Comparison of ENCODE assay signal across 32 cellular contexts in genomic region chr6:42502990-42503389, GRCh38.
"Had no signal": no experiment of that assay in that cellular context is flagged by ENCODE, and none has a peak within 500 bp of the region (broad histone marks: within the 10 kb centered on the region; RNA-seq: fewer than 3 reads in every experiment).

No MANE protein-coding gene starts in this region.

- H3K9me3 ChIP-seq: ascending aorta, colonic mucosa had no signal

- H3K27ac Mint-ChIP-seq: activated B cell treated with CpG ODN at 0.5 μM for 24 hours; activated CD4-positive, alpha-beta memory T cell treated with anti-CD3 and anti-CD28 coated beads for 36 hours; activated naive CD8-positive, alpha-beta T cell; activated T-helper 1 cell treated with anti-CD3 and anti-CD28 coated beads, Interleukin-12 subunit alpha, Interleukin-12 subunit beta, Interleukin-2, Interleukin-4 antibody, amounts not matched to agents 30 ng/mL and 10 ng/mL and 1 ng/mL, durations not matched to agents 14 hours and 24 hours and 36 hours had no signal

- DNase-seq: activated B cell treated with CpG ODN at 0.5 μM for 24 hours; activated CD4-positive, alpha-beta memory T cell treated with anti-CD3 and anti-CD28 coated beads for 36 hours; activated CD4-positive, alpha-beta T cell treated with anti-CD3 and anti-CD28 coated beads, Interleukin-2, amount 50 U/mL, for 1 hour; activated CD8-positive, alpha-beta memory T cell treated with anti-CD3 and anti-CD28 coated beads, Interleukin-2, amount 50 U/mL, for 4 hours; activated effector memory CD4-positive, alpha-beta T cell treated with Interleukin-2 at 50 U/mL for 16 hours; activated T-cell treated with anti-CD3 and anti-CD28 coated beads for 4 hours; amygdala; colonic mucosa; NCI-H1092 treated with DMSO at 0.1 percent for 48 hours; NCI-H1417; NCI-H146; NCI-H187; NCI-H2029 treated with DMSO at 0.1 percent for 48 hours; NCI-H2107; NCI-H2171; NCI-H510A; NCI-H526; NCI-H748 treated with DMSO at 0.1 percent for 48 hours; NK-92 treated with Interleukin-12 subunit alpha and Interleukin-12 subunit beta, amount 100 ng/mL, for 24 hours; OCI-M1; Right ventricle myocardium superior; SW 1271; T-helper 1 cell; T-helper 2 cell; T-helper 9 cell had no signal

- H3K4me1 ChIP-seq: ascending aorta, colonic mucosa had no signal

- H3K4me1 Mint-ChIP-seq: central memory CD8-positive, alpha-beta T cell had no signal

- H3K27me3 Mint-ChIP-seq: activated CD4-positive, alpha-beta memory T cell treated with anti-CD3 and anti-CD28 coated beads for 36 hours; activated naive CD8-positive, alpha-beta T cell; central memory CD8-positive, alpha-beta T cell had no signal

- ATAC-seq: K562 had no signal

- H3K36me3 ChIP-seq: ascending aorta, cardiac muscle cell, colonic mucosa had no signal

- H3K4me3 Mint-ChIP-seq: activated B cell treated with CpG ODN at 0.5 μM for 24 hours; activated CD4-positive, alpha-beta memory T cell treated with anti-CD3 and anti-CD28 coated beads for 36 hours; activated naive CD8-positive, alpha-beta T cell; activated T-helper 1 cell treated with anti-CD3 and anti-CD28 coated beads, Interleukin-12 subunit alpha, Interleukin-12 subunit beta, Interleukin-2, Interleukin-4 antibody, amounts not matched to agents 30 ng/mL and 10 ng/mL and 1 ng/mL, durations not matched to agents 14 hours and 24 hours and 36 hours; central memory CD8-positive, alpha-beta T cell had no signal

- H3K36me3 Mint-ChIP-seq: activated CD4-positive, alpha-beta memory T cell treated with anti-CD3 and anti-CD28 coated beads for 36 hours had no signal

- H3K27ac ChIP-seq: ascending aorta, cardiac muscle cell, colonic mucosa, VCaP had no signal

- H3K27me3 ChIP-seq: ascending aorta, cardiac muscle cell, colonic mucosa had no signal

- H3K4me3 ChIP-seq: ascending aorta, cardiac muscle cell, colonic mucosa, K562 had no signal

- H3K9me3 Mint-ChIP-seq: activated B cell treated with CpG ODN at 0.5 μM for 24 hours; activated CD4-positive, alpha-beta memory T cell treated with anti-CD3 and anti-CD28 coated beads for 36 hours; activated T-helper 1 cell treated with anti-CD3 and anti-CD28 coated beads, Interleukin-12 subunit alpha, Interleukin-12 subunit beta, Interleukin-2, Interleukin-4 antibody, amounts not matched to agents 30 ng/mL and 10 ng/mL and 1 ng/mL, durations not matched to agents 14 hours and 24 hours and 36 hours; central memory CD8-positive, alpha-beta T cell had no signal

- FAIRE-seq: K562 had no signal
